In the genomic region with DNA sequence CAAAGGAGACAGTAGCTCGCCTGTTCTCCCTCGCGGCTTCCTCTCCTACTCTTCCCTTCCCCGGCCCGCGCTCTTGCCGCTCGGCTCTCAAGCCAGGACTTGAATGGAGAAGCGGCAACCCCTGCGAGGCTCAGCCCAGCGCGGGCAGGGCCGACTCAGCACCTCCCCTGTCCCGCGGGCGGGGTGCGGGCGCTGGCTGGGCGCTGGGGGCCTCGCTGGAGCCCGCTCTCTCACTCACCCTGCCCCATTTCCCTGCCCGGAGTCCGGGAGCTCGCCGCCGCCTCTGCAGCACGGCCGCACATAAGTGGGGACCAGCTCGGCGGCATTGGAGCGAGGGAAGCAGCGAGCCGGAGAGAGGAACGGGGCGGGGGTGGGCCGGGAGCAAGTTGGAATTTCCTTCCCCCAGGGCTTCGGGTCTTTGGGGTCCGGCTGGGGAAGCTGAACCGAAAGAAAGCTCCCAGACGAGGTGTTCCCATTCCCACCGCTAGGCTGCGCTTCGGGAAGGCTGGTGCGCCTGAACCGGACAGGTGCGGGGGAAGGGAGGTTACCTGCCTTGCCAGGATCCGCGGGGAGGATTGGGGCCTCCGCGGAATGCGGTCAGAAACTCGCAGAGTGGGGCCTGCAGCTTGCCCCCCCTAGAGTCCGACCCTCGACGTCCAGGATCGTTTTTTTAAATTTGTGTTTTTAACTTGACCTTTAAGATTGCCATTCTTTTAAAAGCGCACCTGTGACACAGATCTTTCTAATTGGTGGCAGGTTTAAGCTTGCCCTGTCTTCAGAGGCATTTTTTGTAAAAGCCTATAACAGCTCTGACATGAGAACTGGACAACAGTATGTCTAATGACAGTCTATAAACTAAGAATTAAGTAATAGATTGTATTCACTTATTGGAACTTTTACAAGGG, we compare ENCODE assay signal across 8 cellular contexts. TPM values are rescaled to one million over a fixed set of nuclear protein-coding genes. Genes with fewer than 3 reads are reported as not detected.
DNase-seq lines count a peak whose midpoint lies in the region; ATAC-seq and TF ChIP-seq lines count a peak whose summit lies in the region.

A gene with protein sequence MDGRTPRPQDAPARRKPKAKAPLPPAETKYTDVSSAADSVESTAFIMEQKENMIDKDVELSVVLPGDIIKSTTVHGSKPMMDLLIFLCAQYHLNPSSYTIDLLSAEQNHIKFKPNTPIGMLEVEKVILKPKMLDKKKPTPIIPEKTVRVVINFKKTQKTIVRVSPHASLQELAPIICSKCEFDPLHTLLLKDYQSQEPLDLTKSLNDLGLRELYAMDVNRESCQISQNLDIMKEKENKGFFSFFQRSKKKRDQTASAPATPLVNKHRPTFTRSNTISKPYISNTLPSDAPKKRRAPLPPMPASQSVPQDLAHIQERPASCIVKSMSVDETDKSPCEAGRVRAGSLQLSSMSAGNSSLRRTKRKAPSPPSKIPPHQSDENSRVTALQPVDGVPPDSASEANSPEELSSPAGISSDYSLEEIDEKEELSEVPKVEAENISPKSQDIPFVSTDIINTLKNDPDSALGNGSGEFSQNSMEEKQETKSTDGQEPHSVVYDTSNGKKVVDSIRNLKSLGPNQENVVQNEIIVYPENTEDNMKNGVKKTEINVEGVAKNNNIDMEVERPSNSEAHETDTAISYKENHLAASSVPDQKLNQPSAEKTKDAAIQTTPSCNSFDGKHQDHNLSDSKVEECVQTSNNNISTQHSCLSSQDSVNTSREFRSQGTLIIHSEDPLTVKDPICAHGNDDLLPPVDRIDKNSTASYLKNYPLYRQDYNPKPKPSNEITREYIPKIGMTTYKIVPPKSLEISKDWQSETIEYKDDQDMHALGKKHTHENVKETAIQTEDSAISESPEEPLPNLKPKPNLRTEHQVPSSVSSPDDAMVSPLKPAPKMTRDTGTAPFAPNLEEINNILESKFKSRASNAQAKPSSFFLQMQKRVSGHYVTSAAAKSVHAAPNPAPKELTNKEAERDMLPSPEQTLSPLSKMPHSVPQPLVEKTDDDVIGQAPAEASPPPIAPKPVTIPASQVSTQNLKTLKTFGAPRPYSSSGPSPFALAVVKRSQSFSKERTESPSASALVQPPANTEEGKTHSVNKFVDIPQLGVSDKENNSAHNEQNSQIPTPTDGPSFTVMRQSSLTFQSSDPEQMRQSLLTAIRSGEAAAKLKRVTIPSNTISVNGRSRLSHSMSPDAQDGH (minus strand): TSS at position 105 of the 905 bp plus-strand sequence. CDS start 627 bp downstream, outside the sequence.

- DNase-seq in BE2C (peak; percentile 64), NCI-H345 treated with DMSO at 0.1 percent for 48 hours (lab: John Stamatoyannopoulos, UW; ENCODE audit: unreplicated experiment) (peak; percentile 68), fibroblast of pulmonary artery (ENCODE audit: low read depth) (peak; percentile 65), naive B cell (peak; percentile 61), tibial nerve (ENCODE audit: low spot score in 2 of 2) (peak; percentile 42 to 66)
- peak; percentile 28 to 38 for DNase-seq in activated T-cell treated with anti-CD3 and anti-CD28 coated beads, Interleukin-2, amount 50 U/mL, for 72 hours

- TF ChIP-seq POLR2A in tibial nerve (IDR thresholded peaks at IDR 0.05) = peak in 1 of 2 donors; percentile 37

- TF ChIP-seq EP300 in tibial nerve (IDR thresholded peaks at IDR 0.05) = peak in 1 of 2 donors; percentile 75

- no peaks in the 10 kb centered on the region for H3K4me1 ChIP-seq in BE2C
- H3K4me1 ChIP-seq in tibial nerve = peaks cover 0 to 33% (median 11%) of the 10 kb centered on the region in 4 donors

- H3K4me3 Mint-ChIP-seq in activated T-cell treated with anti-CD3 and anti-CD28 coated beads, Interleukin-2, amount 50 U/mL, for 72 hours = peak within 1 kb of the TSS; percentile 75 to 84
- H3K4me3 Mint-ChIP-seq in naive B cell = peak within 1 kb of the TSS; percentile 94 to 100 (median 99)

- TF ChIP-seq CTCF in BE2C (IDR thresholded peaks at IDR 0.05; ENCODE audit: low read depth, low read length) (peak; percentile 66), fibroblast of pulmonary artery (IDR thresholded peaks at IDR 0.05; ENCODE audit: low read length, missing control alignments) (peak; percentile 72), tibial nerve (IDR thresholded peaks at IDR 0.05) (peak; percentile 64 to 93 (median 89))

- no peaks in the 10 kb centered on the region for H3K36me3 Mint-ChIP-seq in activated T-cell treated with anti-CD3 and anti-CD28 coated beads, Interleukin-2, amount 50 U/mL, for 72 hours (ENCODE audit: insufficient read depth in 2 of 2)
- H3K36me3 Mint-ChIP-seq in naive B cell = no peaks in the 10 kb centered on the region

- H3K27ac ChIP-seq in tibial nerve = peak within 1 kb of the TSS; percentile 82 to 98 (median 96)

- H3K36me3 ChIP-seq in BE2C (no peaks in the 10 kb centered on the region), tibial nerve (no peaks in the 10 kb centered on the region)

- H3K27me3 ChIP-seq in BE2C (no peaks in the 10 kb centered on the region), tibial nerve (no peaks in the 10 kb centered on the region)

- WGBS in tibial nerve, 2 donors = 1 to 2% methylated on average over 26 to 57 of the region's 57 CpGs

- H3K27me3 Mint-ChIP-seq in activated T-cell treated with anti-CD3 and anti-CD28 coated beads, Interleukin-2, amount 50 U/mL, for 72 hours (ENCODE audit: low read depth) = peaks cover 40% of the 10 kb centered on the region
- no peaks in the 10 kb centered on the region for H3K27me3 Mint-ChIP-seq in naive B cell

- peak within 1 kb of the TSS; percentile 75 for H3K4me3 ChIP-seq in BE2C (ENCODE audit: low read depth, low read length)
- H3K4me3 ChIP-seq in fibroblast of pulmonary artery (replicated peaks; ENCODE audit: low read depth, low read length) = peak within 1 kb of the TSS; percentile 71
- peak within 1 kb of the TSS; percentile 71 to 90 (median 87) for H3K4me3 ChIP-seq in tibial nerve

- ATAC-seq in GM18870 (IDR thresholded peaks at IDR 0.05; ENCODE audit: unreplicated experiment) (peak; percentile 62), HG03097 (IDR thresholded peaks at IDR 0.05; ENCODE audit: low FRiP score, unreplicated experiment) (peak; percentile 56), naive B cell (ENCODE audit: low read depth in 2 of 2) (peak; percentile 53 to 55)
- peak; percentile 74 to 75 for ATAC-seq in activated T-cell treated with anti-CD3 and anti-CD28 coated beads, Interleukin-2, amount 50 U/mL, for 72 hours (replicated peaks in 1 of 2)

- no peaks in the 10 kb centered on the region for H3K9me3 Mint-ChIP-seq in activated T-cell treated with anti-CD3 and anti-CD28 coated beads, Interleukin-2, amount 50 U/mL, for 72 hours
- no peaks in the 10 kb centered on the region for H3K9me3 Mint-ChIP-seq in naive B cell

- H3K9me3 ChIP-seq in BE2C (no peaks in the 10 kb centered on the region), tibial nerve (no peaks in the 10 kb centered on the region)

- peaks cover 7% of the 10 kb centered on the region for H3K4me1 Mint-ChIP-seq in activated T-cell treated with anti-CD3 and anti-CD28 coated beads, Interleukin-2, amount 50 U/mL, for 72 hours (ENCODE audit: low read depth)
- H3K4me1 Mint-ChIP-seq in naive B cell = peaks cover 24 to 37% (median 36%) of the 10 kb centered on the region in 3 donors

- H3K27ac Mint-ChIP-seq in activated T-cell treated with anti-CD3 and anti-CD28 coated beads, Interleukin-2, amount 50 U/mL, for 72 hours = no peak within 1 kb of the TSS
- H3K27ac Mint-ChIP-seq in naive B cell = peak within 1 kb of the TSS; percentile 56 to 98 (median 94)

RNA-seq across cellular contexts. Expression of the gene that starts here (rescaled TPM):
- polyA plus RNA-seq in BE2C (2012; ENCODE audit: insufficient read depth, insufficient read length, low read depth) = 0.80 TPM
- under 1 TPM; 0.23 to 0.58 TPM for total RNA-seq in activated T-cell treated with anti-CD3 and anti-CD28 coated beads, Interleukin-2, amount 50 U/mL, for 72 hours
- 10 to 100 TPM; 39.0 to 91.5 (median 76.4) TPM for polyA plus RNA-seq in naive B cell (ENCODE audit: low read depth in 6 of 6)
- total RNA-seq in tibial nerve = 100 to 1,000 TPM; 117 to 190 (median 146) TPM

Comparison
In these comparisons a context has a peak if more than half of its experiments do, and no peak if none do; other contexts are left out.
1. Peak in every context shown above with its lines: DNase-seq, ATAC-seq, H3K4me3 ChIP-seq and H3K27ac ChIP-seq.
2. RNA of the gene that starts here (total RNA-seq): 117 to 190 TPM in tibial nerve; 0.23 to 0.58 TPM in activated T-cell treated with anti-CD3 and anti-CD28 coated beads, Interleukin-2, amount 50 U/mL, for 72 hours; every median in the first group is over 10 times any median in the second.
3. Peak in DNase-seq and ATAC-seq in activated T-cell treated with anti-CD3 and anti-CD28 coated beads, Interleukin-2, amount 50 U/mL, for 72 hours; RNA of the gene not detected or under 1 TPM.